ENCODE assay signal across 17 cellular contexts in the genomic region with DNA sequence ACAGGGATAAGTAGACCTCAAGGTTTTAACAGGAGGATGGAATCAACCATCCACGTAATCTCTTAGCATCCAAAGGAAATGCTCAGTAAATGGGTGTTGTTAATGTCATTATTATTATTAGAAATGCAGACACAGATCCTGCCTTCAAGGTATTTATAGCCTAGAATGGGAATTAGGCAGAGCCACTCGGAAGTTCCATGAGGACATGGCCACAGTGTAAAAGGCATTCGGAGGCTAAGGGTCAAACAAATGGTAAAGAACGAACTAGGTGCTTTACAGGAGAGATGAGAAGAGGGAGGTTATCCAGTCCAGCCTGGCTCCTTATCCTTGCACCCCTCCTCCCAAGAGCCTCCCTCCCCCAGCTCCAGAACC.
DNase-seq lines count a peak whose midpoint lies in the region; ATAC-seq and TF ChIP-seq lines count a peak whose summit lies in the region.
"Had no signal": no experiment of that assay in that cellular context is flagged by ENCODE, and none has a peak within 500 bp of the region (broad histone marks: within the 10 kb centered on the region; RNA-seq: fewer than 3 reads in every experiment).

No MANE protein-coding gene starts in this region.

- no peak for DNase-seq in Right ventricle myocardium superior
- DNase-seq in right cardiac atrium, result no peak
- DNase-seq in nephron progenitor cell, result no peak
- DNase-seq in KG1 (lab: John Stamatoyannopoulos, UW), result no peak
- DNase-seq in germinal center (ENCODE audit: low spot score), result no peak
- no peak for DNase-seq in endothelial cell (ENCODE audit: low spot score)
- DNase-seq: AML-193, NCI-H1694 treated with DMSO at 0.1 percent for 48 hours, NCI-H510A, PC-3 had no signal

- intact Hi-C loops in Right ventricle myocardium superior (cut with DNase I), result no loop called here
- intact Hi-C loops in right cardiac atrium (cut with DNase I), result no loop called here

- H3K4me3 ChIP-seq in right cardiac atrium (ENCODE audit: low read length) (no peak overlapping the region), ectodermal cell (ENCODE audit: insufficient read depth, low read depth, low read length) (no peak overlapping the region)
- H3K4me3 ChIP-seq: K562 had no signal

- TF ChIP-seq CTCF in nephron progenitor cell (IDR thresholded peaks at IDR 0.05), result no peak
- TF ChIP-seq CTCF in endothelial cell (IDR thresholded peaks at IDR 0.05; ENCODE audit: unreplicated experiment), result no peak

- H3K4me1 ChIP-seq in right cardiac atrium (ENCODE audit: control insufficient read depth, insufficient read depth, low read length) (peaks cover 3% of the 10 kb centered on the region), ectodermal cell (ENCODE audit: control insufficient read depth, insufficient read depth, low read length) (peaks cover 39% of the 10 kb centered on the region)

- no peak overlapping the region for H3K27ac ChIP-seq in right cardiac atrium (ENCODE audit: low read length)
- H3K27ac ChIP-seq in ectodermal cell (ENCODE audit: insufficient read depth, low read depth, low read length, poor library complexity, severe bottlenecking), result peak overlapping the region; percentile 93
- H3K27ac ChIP-seq in temporal lobe (ENCODE audit: low read depth, low read length), result peak overlapping the region; percentile 30
- H3K27ac ChIP-seq: 22Rv1, C4-2B, RWPE1 had no signal

- H3K27me3 ChIP-seq in right cardiac atrium (ENCODE audit: control insufficient read depth, insufficient read depth), result no peaks in the 10 kb centered on the region
- H3K27me3 ChIP-seq in ectodermal cell (ENCODE audit: control insufficient read depth, insufficient read depth, low read length, poor library complexity, severe bottlenecking), result no peaks in the 10 kb centered on the region

- peaks cover 4% of the 10 kb centered on the region for H3K36me3 Mint-ChIP-seq in nephron progenitor cell (ENCODE audit: low read depth)
- no peaks in the 10 kb centered on the region for H3K36me3 Mint-ChIP-seq in endothelial cell (ENCODE audit: low read depth, unreplicated experiment)

- H3K4me1 Mint-ChIP-seq in nephron progenitor cell (peaks cover 81% of the 10 kb centered on the region), endothelial cell (ENCODE audit: unreplicated experiment) (peaks cover 5% of the 10 kb centered on the region)

- H3K27ac Mint-ChIP-seq in nephron progenitor cell (peak overlapping the region; percentile 99), endothelial cell (ENCODE audit: unreplicated experiment) (no peak overlapping the region)

- no peaks in the 10 kb centered on the region for H3K9me3 Mint-ChIP-seq in nephron progenitor cell
- H3K9me3 Mint-ChIP-seq in endothelial cell (ENCODE audit: unreplicated experiment), result no peaks in the 10 kb centered on the region

- ATAC-seq in Right ventricle myocardium superior (ENCODE audit: poor library complexity) (peak; percentile 37), right cardiac atrium (no peak)
- ATAC-seq: HCT116, K562, PC-3 had no signal

- H3K9me3 ChIP-seq in right cardiac atrium (ENCODE audit: control insufficient read depth, low read length) (no peaks in the 10 kb centered on the region), ectodermal cell (ENCODE audit: control insufficient read depth, low read length) (no peaks in the 10 kb centered on the region)

- no peaks in the 10 kb centered on the region for H3K36me3 ChIP-seq in ectodermal cell (ENCODE audit: control insufficient read depth, insufficient read depth, low read length)

- 81% methylated on average over 4 of the region's 4 CpGs for whole genome bisulfite sequencing in right cardiac atrium
- 83 to 88% methylated on average over 3 to 4 of the region's 4 CpGs for WGBS in ectodermal cell, 2 experiments

- peak overlapping the region; percentile 71 for H3K4me3 Mint-ChIP-seq in nephron progenitor cell
- H3K4me3 Mint-ChIP-seq in endothelial cell (ENCODE audit: unreplicated experiment), result no peak overlapping the region

- H3K27me3 Mint-ChIP-seq in nephron progenitor cell (ENCODE audit: low read depth, poor library complexity) (peaks cover 8% of the 10 kb centered on the region), endothelial cell (ENCODE audit: unreplicated experiment) (peaks cover 4% of the 10 kb centered on the region)
